2 cellular contexts compared by ENCODE assay signal in the genomic region with DNA sequence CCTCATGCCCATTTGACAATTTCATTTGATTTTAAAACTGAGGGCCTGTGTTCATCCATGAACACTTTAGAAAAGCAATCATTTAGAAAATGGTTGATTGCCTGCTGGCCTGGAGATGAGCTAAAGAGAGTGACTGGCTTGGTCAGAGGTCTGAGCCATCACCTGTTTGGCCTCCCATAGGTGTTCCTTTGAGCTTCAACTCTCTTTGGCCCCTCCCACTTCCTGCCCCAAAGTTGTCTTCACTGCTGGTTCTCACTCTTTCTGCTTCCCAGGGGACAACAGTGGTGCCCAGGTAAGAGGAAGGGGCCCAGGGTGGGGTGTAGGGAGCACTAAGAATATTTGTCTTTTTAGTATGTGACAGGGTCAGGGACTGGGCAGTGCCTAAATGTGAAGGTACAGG.
TF ChIP-seq lines count a peak whose summit lies in the region.

No MANE protein-coding gene starts in this region.

TF ChIP-seq in HCT116, 20 proteins besides CTCF, POLR2A, EP300 and RAD21:
- TF ChIP-seq, protein P1, sequence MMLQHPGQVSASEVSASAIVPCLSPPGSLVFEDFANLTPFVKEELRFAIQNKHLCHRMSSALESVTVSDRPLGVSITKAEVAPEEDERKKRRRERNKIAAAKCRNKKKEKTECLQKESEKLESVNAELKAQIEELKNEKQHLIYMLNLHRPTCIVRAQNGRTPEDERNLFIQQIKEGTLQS (IDR thresholded peaks at IDR 0.05) = no peak
- TF ChIP-seq, protein P2, sequence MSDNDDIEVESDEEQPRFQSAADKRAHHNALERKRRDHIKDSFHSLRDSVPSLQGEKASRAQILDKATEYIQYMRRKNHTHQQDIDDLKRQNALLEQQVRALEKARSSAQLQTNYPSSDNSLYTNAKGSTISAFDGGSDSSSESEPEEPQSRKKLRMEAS (IDR thresholded peaks at IDR 0.05) = no peak
- TF ChIP-seq FOSL1 (IDR thresholded peaks at IDR 0.05; ENCODE audit: low read depth) (no peak), SP1 (IDR thresholded peaks at IDR 0.05; ENCODE audit: low read depth) (no peak), ELF1 (IDR thresholded peaks at IDR 0.05; ENCODE audit: borderline replicate concordance, low read depth) (no peak), POLR2AphosphoS5 (IDR thresholded peaks at IDR 0.05; ENCODE audit: low read depth, low read length) (0 out of 2 replicates have a peak, but pooled peaks have one; percentile 25), EGR1 (IDR thresholded peaks at IDR 0.05; ENCODE audit: low read depth) (no peak)
- TF ChIP-seq, protein P3, sequence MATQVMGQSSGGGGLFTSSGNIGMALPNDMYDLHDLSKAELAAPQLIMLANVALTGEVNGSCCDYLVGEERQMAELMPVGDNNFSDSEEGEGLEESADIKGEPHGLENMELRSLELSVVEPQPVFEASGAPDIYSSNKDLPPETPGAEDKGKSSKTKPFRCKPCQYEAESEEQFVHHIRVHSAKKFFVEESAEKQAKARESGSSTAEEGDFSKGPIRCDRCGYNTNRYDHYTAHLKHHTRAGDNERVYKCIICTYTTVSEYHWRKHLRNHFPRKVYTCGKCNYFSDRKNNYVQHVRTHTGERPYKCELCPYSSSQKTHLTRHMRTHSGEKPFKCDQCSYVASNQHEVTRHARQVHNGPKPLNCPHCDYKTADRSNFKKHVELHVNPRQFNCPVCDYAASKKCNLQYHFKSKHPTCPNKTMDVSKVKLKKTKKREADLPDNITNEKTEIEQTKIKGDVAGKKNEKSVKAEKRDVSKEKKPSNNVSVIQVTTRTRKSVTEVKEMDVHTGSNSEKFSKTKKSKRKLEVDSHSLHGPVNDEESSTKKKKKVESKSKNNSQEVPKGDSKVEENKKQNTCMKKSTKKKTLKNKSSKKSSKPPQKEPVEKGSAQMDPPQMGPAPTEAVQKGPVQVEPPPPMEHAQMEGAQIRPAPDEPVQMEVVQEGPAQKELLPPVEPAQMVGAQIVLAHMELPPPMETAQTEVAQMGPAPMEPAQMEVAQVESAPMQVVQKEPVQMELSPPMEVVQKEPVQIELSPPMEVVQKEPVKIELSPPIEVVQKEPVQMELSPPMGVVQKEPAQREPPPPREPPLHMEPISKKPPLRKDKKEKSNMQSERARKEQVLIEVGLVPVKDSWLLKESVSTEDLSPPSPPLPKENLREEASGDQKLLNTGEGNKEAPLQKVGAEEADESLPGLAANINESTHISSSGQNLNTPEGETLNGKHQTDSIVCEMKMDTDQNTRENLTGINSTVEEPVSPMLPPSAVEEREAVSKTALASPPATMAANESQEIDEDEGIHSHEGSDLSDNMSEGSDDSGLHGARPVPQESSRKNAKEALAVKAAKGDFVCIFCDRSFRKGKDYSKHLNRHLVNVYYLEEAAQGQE (IDR thresholded peaks at IDR 0.05; ENCODE audit: low read depth) = no peak

TF ChIP-seq in H1, 55 proteins besides CTCF, POLR2A, EP300 and RAD21:
- TF ChIP-seq CHD2 (IDR thresholded peaks at IDR 0.05; ENCODE audit: low read length) (no peak), SP1 (IDR thresholded peaks at IDR 0.05; ENCODE audit: low read depth, low read length) (0 out of 2 replicates have a peak, but pooled peaks have one; percentile 13)
